In genomic region chr7:148397056-148397455, GRCh38 we compare ENCODE assay signal across 2 cellular contexts.
TF ChIP-seq lines count a peak whose summit lies in the region.

No MANE protein-coding gene starts in this region.

TF ChIP-seq in WTC11, 78 proteins besides CTCF, POLR2A, EP300 and RAD21:
- TF ChIP-seq ZNF263 (CRISPR knock-in tag; IDR thresholded peaks at IDR 0.05; ENCODE audit: low read depth) = no peak
- peak; percentile 23; the same call in 1 of the 2 replicates for TF ChIP-seq MAX (CRISPR knock-in tag; IDR thresholded peaks at IDR 0.05)
- TF ChIP-seq TEAD1 (CRISPR knock-in tag; IDR thresholded peaks at IDR 0.05) = peak; percentile 77; the same call in 1 of the 2 replicates
- peak; percentile 91 for TF ChIP-seq ZNF423 (CRISPR knock-in tag; IDR thresholded peaks at IDR 0.05)

TF ChIP-seq in HepG2, 621 proteins besides CTCF, POLR2A, EP300 and RAD21:
- TF ChIP-seq SALL2 (CRISPR knock-in tag; IDR thresholded peaks at IDR 0.05) (no peak), IRX3 (CRISPR knock-in tag; IDR thresholded peaks at IDR 0.05; ENCODE audit: borderline replicate concordance, low read depth) (no peak), ZNF660 (CRISPR knock-in tag; IDR thresholded peaks at IDR 0.05; ENCODE audit: borderline replicate concordance, low read depth) (no peak), ARNTL (CRISPR knock-in tag; IDR thresholded peaks at IDR 0.05) (no peak), E2F2 (CRISPR knock-in tag; IDR thresholded peaks at IDR 0.05; ENCODE audit: borderline replicate concordance) (no peak), RNF219 (CRISPR knock-in tag; IDR thresholded peaks at IDR 0.05) (no peak), ZFP91 (CRISPR knock-in tag; IDR thresholded peaks at IDR 0.05; ENCODE audit: borderline replicate concordance) (no peak), ATF7-NPFF (CRISPR knock-in tag; IDR thresholded peaks at IDR 0.05; ENCODE audit: low read depth) (no peak), MAZ (IDR thresholded peaks at IDR 0.05; ENCODE audit: borderline replicate concordance, low read depth, low read length) (no peak), MAZ (CRISPR knock-in tag; IDR thresholded peaks at IDR 0.05; ENCODE audit: low read depth) (no peak), RFX5 (IDR thresholded peaks at IDR 0.05; ENCODE audit: low read depth, low read length) (no peak), HDAC6 (IDR thresholded peaks at IDR 0.05; ENCODE audit: low read depth, low read length) (no peak), PLRG1 (conservative IDR thresholded peaks at IDR 0.05) (no peak), SAP130 (CRISPR knock-in tag; IDR thresholded peaks at IDR 0.05; ENCODE audit: low read depth) (no peak), ZNF329 (CRISPR knock-in tag; IDR thresholded peaks at IDR 0.05; ENCODE audit: low read depth) (no peak), SIX1 (CRISPR knock-in tag; IDR thresholded peaks at IDR 0.05; ENCODE audit: borderline replicate concordance) (no peak), ZNF256 (CRISPR knock-in tag; conservative IDR thresholded peaks at IDR 0.05) (no peak)
